Comparison of ENCODE assay signal across 28 cellular contexts in the genomic region with DNA sequence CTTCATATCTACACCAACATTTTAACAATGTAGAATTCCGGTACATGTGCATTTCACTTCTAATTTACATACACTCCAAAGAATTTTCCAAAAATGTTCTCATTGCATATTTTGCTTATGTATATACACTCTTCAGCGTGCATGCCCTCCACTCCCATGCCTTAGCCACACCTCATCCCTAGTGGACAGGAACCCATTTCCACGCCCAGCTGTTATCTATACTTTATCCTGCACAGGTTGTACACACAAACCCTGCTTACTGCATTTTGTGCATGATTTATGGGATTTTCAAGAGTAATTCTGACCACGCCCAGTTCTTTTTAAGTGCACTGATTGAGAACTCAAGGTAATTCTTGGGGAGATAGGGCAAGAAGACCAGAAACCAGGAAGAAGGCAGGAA.
"Had no signal": no experiment of that assay in that cellular context is flagged by ENCODE, and none has a peak within 500 bp of the region (broad histone marks: within the 10 kb centered on the region; RNA-seq: fewer than 3 reads in every experiment).

No MANE protein-coding gene starts in this region.

- H3K4me3 ChIP-seq: left ventricle myocardium inferior, lung, pancreas, prostate gland, skin epidermis, stomach, testis, thyroid gland, transverse colon, upper lobe of right lung had no signal

- H3K9me3 Mint-ChIP-seq: nephron, neural crest cell had no signal

- FAIRE-seq: kidney, pancreas, urothelium cell line had no signal

- H3K36me3 ChIP-seq: left ventricle myocardium inferior, pancreas, prostate gland, stomach, thyroid gland, transverse colon, upper lobe of right lung had no signal

- H3K36me3 Mint-ChIP-seq: naive thymus-derived CD8-positive, alpha-beta T cell; stimulated activated naive B cell treated with anti-CD40 and anti-IgM and Interleukin-4, amounts not matched to agents 10 μg/mL and 1 μg/mL and 100 μg/mL, for 72 hours had no signal

- H3K27ac ChIP-seq: left ventricle myocardium inferior, pancreas, prostate gland, skin epidermis, stomach, testis, thyroid gland, transverse colon, upper lobe of right lung had no signal

- H3K27me3 ChIP-seq: pancreas, testis, thyroid gland had no signal

- ATAC-seq: naive thymus-derived CD8-positive, alpha-beta T cell; pancreas; right cardiac atrium; sciatic nerve; stimulated activated naive B cell treated with anti-CD40 and anti-IgM and Interleukin-4, amounts not matched to agents 10 μg/mL and 1 μg/mL and 100 μg/mL, for 72 hours; stimulated activated naive CD8-positive, alpha-beta T cell treated with anti-CD3 and anti-CD28 coated beads, Interleukin-15, Interleukin-2, amounts not matched to agents 100 U/mL and 50 U/mL, for 24 hours; upper lobe of right lung had no signal

- H3K27ac Mint-ChIP-seq: naive thymus-derived CD8-positive, alpha-beta T cell; nephron; stimulated activated naive B cell treated with anti-CD40 and anti-IgM and Interleukin-4, amounts not matched to agents 10 μg/mL and 1 μg/mL and 100 μg/mL, for 72 hours had no signal

- DNase-seq: hippocampal formation; kidney; left ventricle myocardium inferior; midbrain; naive thymus-derived CD8-positive, alpha-beta T cell; nucleus accumbens; pancreas; posterior cingulate gyrus; retina; right cardiac atrium; stimulated activated CD4-positive, alpha-beta T cell treated with anti-CD3 and anti-CD28 coated beads, Interleukin-12 subunit alpha, Interleukin-12 subunit beta, amount 100 ng/mL, for 4 hours; stimulated activated CD4-positive, alpha-beta T cell treated with anti-CD3 and anti-CD28 coated beads, Interleukin-15, amount 100 ng/mL, for 24 hours; stimulated activated CD4-positive, alpha-beta T cell treated with anti-CD3 and anti-CD28 coated beads, Interleukin-2, amount 100 ng/mL, for 24 hours; stimulated activated CD4-positive, alpha-beta T cell treated with anti-CD3 and anti-CD28 coated beads, Interleukin-4, amount 100 ng/mL, for 1 hour; stimulated activated naive B cell treated with anti-CD40 and anti-IgM and Interleukin-4, amounts not matched to agents 10 μg/mL and 1 μg/mL and 100 μg/mL, for 72 hours; stimulated activated naive CD8-positive, alpha-beta T cell treated with anti-CD3 and anti-CD28 coated beads, Interleukin-15, Interleukin-2, amounts not matched to agents 100 U/mL and 50 U/mL, for 24 hours; stomach; testis; thyroid gland; transverse colon; upper lobe of right lung had no signal

- H3K4me3 Mint-ChIP-seq: naive thymus-derived CD8-positive, alpha-beta T cell; nephron; neural crest cell; stimulated activated naive B cell treated with anti-CD40 and anti-IgM and Interleukin-4, amounts not matched to agents 10 μg/mL and 1 μg/mL and 100 μg/mL, for 72 hours had no signal

- H3K4me1 Mint-ChIP-seq: nephron; stimulated activated naive B cell treated with anti-CD40 and anti-IgM and Interleukin-4, amounts not matched to agents 10 μg/mL and 1 μg/mL and 100 μg/mL, for 72 hours had no signal

- H3K4me1 ChIP-seq: left ventricle myocardium inferior, pancreas, prostate gland, testis, thyroid gland, upper lobe of right lung had no signal

- H3K9me3 ChIP-seq: left ventricle myocardium inferior, pancreas, prostate gland, stomach, testis, thyroid gland, transverse colon, upper lobe of right lung had no signal
